26 cellular contexts compared by ENCODE assay signal in genomic region chr6:45272626-45273025, GRCh38. TPM values are rescaled to one million over a fixed set of nuclear protein-coding genes. Genes with fewer than 3 reads are reported as not detected.
"Had no signal": no experiment of that assay in that cellular context is flagged by ENCODE, and none has a peak within 500 bp of the region (broad histone marks: within the 10 kb centered on the region; RNA-seq: fewer than 3 reads in every experiment).

No MANE protein-coding gene starts in this region.

- H3K4me3 ChIP-seq: esophagus squamous epithelium, gastrocnemius medialis, heart left ventricle, hepatocyte, prostate gland, right atrium auricular region, thoracic aorta, transverse colon, upper lobe of right lung, uterus had no signal

- H3K9me3 ChIP-seq: esophagus squamous epithelium, gastrocnemius medialis, prostate gland, right atrium auricular region, thoracic aorta, transverse colon, upper lobe of right lung, uterus had no signal

- H2AFZ ChIP-seq: hepatocyte had no signal

- H3K36me3 ChIP-seq: esophagus squamous epithelium, gastrocnemius medialis, heart left ventricle, prostate gland, right atrium auricular region, thoracic aorta, transverse colon, upper lobe of right lung, uterus had no signal

- H3K4me1 ChIP-seq: esophagus squamous epithelium, gastrocnemius medialis, heart left ventricle, prostate gland, right atrium auricular region, transverse colon, upper lobe of right lung, uterus had no signal

- DNase-seq: cortex of kidney; effector memory CD8-positive, alpha-beta T cell; erythroblast; esophagus squamous epithelium; gastrocnemius medialis; heart left ventricle; kidney; mesendoderm; midbrain; naive thymus-derived CD8-positive, alpha-beta T cell; nephron progenitor cell; nucleus accumbens; stimulated activated CD4-positive, alpha-beta T cell treated with anti-CD3 and anti-CD28 coated beads, Interleukin-4, amount 100 ng/mL, for 4 hours; stimulated activated naive CD8-positive, alpha-beta T cell treated with anti-CD3 and anti-CD28 coated beads, Interleukin-15, Interleukin-2, amounts not matched to agents 100 U/mL and 50 U/mL, for 24 hours; transverse colon; upper lobe of right lung; uterus had no signal

- H3K4me2 ChIP-seq: hepatocyte had no signal

- ATAC-seq: effector memory CD8-positive, alpha-beta T cell; gastrocnemius medialis; heart left ventricle; left lobe of liver; naive thymus-derived CD8-positive, alpha-beta T cell; sciatic nerve; stimulated activated memory B cell treated with anti-CD40 and anti-IgM and Interleukin-4, amounts not matched to agents 10 μg/mL and 1 μg/mL and 100 μg/mL, for 72 hours; stimulated activated naive CD8-positive, alpha-beta T cell treated with anti-CD3 and anti-CD28 coated beads, Interleukin-15, Interleukin-2, amounts not matched to agents 100 U/mL and 50 U/mL, for 24 hours; upper lobe of right lung had no signal

- H3K79me2 ChIP-seq: hepatocyte had no signal

- H3K27ac ChIP-seq: esophagus squamous epithelium, gastrocnemius medialis, heart left ventricle, hepatocyte, prostate gland, right atrium auricular region, thoracic aorta, transverse colon, upper lobe of right lung, uterus had no signal

- H3K27me3 ChIP-seq: esophagus squamous epithelium, gastrocnemius medialis, heart left ventricle, hepatocyte, right atrium auricular region, transverse colon, upper lobe of right lung, uterus had no signal

RNA-seq across cellular contexts. Expression of gene RUNX2, which starts 55.5 kb away (rescaled TPM):
- total RNA-seq: dermis microvascular lymphatic vessel endothelial cell, lung microvascular endothelial cell had no signal
